1 cellular context compared by ENCODE assay signal in the genomic region with DNA sequence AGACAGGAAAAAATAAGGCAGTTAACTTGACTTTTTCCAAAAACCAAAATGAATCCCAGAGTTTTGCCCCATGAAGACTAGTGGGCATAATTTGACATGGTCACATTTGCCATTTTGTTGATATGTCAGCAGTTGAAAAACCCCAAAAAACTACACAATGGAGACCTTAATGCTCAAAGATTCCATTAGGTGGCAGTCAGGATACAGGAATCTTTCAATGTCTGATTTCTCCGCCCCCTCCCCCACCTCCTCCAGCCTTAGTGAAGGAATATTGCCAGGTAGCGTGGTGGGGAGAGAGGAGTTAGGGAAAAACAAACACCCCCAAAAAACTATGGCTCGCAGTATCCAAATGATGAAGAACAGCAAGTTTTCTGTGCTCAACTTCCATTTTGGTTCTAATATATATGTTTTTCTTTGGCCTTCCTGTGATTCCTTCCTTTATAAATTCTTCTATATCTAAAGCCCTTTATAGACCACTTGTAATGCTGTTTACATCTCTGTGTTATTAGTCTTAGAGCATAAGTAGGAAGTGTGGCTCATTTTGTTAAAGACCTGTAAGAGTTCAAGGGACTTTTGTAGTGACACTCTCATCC.
TF ChIP-seq lines count a peak whose summit lies in the region.

No MANE protein-coding gene starts in this region.

TF ChIP-seq in GM12878, 131 proteins besides CTCF, POLR2A, EP300 and RAD21 (continued from another document and continues in another):
- TF ChIP-seq EGR1 (IDR thresholded peaks at IDR 0.05; ENCODE audit: borderline replicate concordance in 1 of 2, low read depth in 2 of 2, low read length in 2 of 2): peak in 1 of 2 experiments; percentile 40; a peak in 1 of 3 replicates
- TF ChIP-seq SMC3 (IDR thresholded peaks at IDR 0.05; ENCODE audit: borderline replicate concordance, low read length): peak; percentile 90
- TF ChIP-seq, protein P1, sequence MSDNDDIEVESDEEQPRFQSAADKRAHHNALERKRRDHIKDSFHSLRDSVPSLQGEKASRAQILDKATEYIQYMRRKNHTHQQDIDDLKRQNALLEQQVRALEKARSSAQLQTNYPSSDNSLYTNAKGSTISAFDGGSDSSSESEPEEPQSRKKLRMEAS (IDR thresholded peaks at IDR 0.05; ENCODE audit: low read depth, low read length): no peak
- TF ChIP-seq FOXK2 (IDR thresholded peaks at IDR 0.05): no peak
- peak; percentile 48; the same call in 1 of the 2 replicates for TF ChIP-seq FOXM1 (IDR thresholded peaks at IDR 0.05; ENCODE audit: low read depth, low read length)
- TF ChIP-seq ZSCAN29 (IDR thresholded peaks at IDR 0.05): no peak
- 0 out of 2 replicates have a peak, but pooled peaks have one; percentile 37 for TF ChIP-seq RELB (IDR thresholded peaks at IDR 0.05; ENCODE audit: low read depth)
- TF ChIP-seq SPI1 (IDR thresholded peaks at IDR 0.05; ENCODE audit: borderline replicate concordance, insufficient read depth, low read depth, low read length): no peak
- TF ChIP-seq RUNX3 (IDR thresholded peaks at IDR 0.05; ENCODE audit: low read length): peak; percentile 28; the same call in 1 of the 2 replicates
- no peak for TF ChIP-seq CEBPZ (IDR thresholded peaks at IDR 0.05; ENCODE audit: low read depth, low read length)
- TF ChIP-seq YY1 (IDR thresholded peaks at IDR 0.05; ENCODE audit: low read depth, low read length): peak; percentile 80
- TF ChIP-seq SP1 (IDR thresholded peaks at IDR 0.05; ENCODE audit: low read depth, low read length): no peak
- TF ChIP-seq TAF1 (IDR thresholded peaks at IDR 0.05; ENCODE audit: borderline replicate concordance, low read depth, low read length): no peak
- no peak for TF ChIP-seq CREB1 (IDR thresholded peaks at IDR 0.05; ENCODE audit: low read depth)
- TF ChIP-seq BACH1 (IDR thresholded peaks at IDR 0.05; ENCODE audit: borderline replicate concordance): no peak
- TF ChIP-seq MTA3 (IDR thresholded peaks at IDR 0.05; ENCODE audit: borderline replicate concordance, low read length): no peak
- TF ChIP-seq GABPA (IDR thresholded peaks at IDR 0.05; ENCODE audit: low read depth): no peak
- TF ChIP-seq SREBF1 (IDR thresholded peaks at IDR 0.05; ENCODE audit: low read length): no peak
- TF ChIP-seq NBN (IDR thresholded peaks at IDR 0.05): no peak
- TF ChIP-seq, protein P2, sequence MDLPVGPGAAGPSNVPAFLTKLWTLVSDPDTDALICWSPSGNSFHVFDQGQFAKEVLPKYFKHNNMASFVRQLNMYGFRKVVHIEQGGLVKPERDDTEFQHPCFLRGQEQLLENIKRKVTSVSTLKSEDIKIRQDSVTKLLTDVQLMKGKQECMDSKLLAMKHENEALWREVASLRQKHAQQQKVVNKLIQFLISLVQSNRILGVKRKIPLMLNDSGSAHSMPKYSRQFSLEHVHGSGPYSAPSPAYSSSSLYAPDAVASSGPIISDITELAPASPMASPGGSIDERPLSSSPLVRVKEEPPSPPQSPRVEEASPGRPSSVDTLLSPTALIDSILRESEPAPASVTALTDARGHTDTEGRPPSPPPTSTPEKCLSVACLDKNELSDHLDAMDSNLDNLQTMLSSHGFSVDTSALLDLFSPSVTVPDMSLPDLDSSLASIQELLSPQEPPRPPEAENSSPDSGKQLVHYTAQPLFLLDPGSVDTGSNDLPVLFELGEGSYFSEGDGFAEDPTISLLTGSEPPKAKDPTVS (IDR thresholded peaks at IDR 0.05; ENCODE audit: low read depth, low read length): no peak
- peak; percentile 62; the same call in 1 of the 2 replicates for TF ChIP-seq CHD2 (IDR thresholded peaks at IDR 0.05; ENCODE audit: borderline replicate concordance, low read depth, low read length)
- TF ChIP-seq LARP7 (IDR thresholded peaks at IDR 0.05): no peak
- no peak for TF ChIP-seq BMI1 (IDR thresholded peaks at IDR 0.05; ENCODE audit: borderline replicate concordance)
- TF ChIP-seq STAT3 (IDR thresholded peaks at IDR 0.05; ENCODE audit: low read depth, low read length): peak; percentile 47; the same call in 1 of the 2 replicates
- TF ChIP-seq, protein P3, sequence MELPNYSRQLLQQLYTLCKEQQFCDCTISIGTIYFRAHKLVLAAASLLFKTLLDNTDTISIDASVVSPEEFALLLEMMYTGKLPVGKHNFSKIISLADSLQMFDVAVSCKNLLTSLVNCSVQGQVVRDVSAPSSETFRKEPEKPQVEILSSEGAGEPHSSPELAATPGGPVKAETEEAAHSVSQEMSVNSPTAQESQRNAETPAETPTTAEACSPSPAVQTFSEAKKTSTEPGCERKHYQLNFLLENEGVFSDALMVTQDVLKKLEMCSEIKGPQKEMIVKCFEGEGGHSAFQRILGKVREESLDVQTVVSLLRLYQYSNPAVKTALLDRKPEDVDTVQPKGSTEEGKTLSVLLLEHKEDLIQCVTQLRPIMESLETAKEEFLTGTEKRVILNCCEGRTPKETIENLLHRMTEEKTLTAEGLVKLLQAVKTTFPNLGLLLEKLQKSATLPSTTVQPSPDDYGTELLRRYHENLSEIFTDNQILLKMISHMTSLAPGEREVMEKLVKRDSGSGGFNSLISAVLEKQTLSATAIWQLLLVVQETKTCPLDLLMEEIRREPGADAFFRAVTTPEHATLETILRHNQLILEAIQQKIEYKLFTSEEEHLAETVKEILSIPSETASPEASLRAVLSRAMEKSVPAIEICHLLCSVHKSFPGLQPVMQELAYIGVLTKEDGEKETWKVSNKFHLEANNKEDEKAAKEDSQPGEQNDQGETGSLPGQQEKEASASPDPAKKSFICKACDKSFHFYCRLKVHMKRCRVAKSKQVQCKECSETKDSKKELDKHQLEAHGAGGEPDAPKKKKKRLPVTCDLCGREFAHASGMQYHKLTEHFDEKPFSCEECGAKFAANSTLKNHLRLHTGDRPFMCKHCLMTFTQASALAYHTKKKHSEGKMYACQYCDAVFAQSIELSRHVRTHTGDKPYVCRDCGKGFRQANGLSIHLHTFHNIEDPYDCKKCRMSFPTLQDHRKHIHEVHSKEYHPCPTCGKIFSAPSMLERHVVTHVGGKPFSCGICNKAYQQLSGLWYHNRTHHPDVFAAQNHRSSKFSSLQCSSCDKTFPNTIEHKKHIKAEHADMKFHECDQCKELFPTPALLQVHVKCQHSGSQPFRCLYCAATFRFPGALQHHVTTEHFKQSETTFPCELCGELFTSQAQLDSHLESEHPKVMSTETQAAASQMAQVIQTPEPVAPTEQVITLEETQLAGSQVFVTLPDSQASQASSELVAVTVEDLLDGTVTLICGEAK (IDR thresholded peaks at IDR 0.05; ENCODE audit: borderline replicate concordance): no peak
- TF ChIP-seq MEF2A (IDR thresholded peaks at IDR 0.05; ENCODE audit: insufficient read depth, low read depth, low read length): no peak
- TF ChIP-seq RELA (IDR thresholded peaks at IDR 0.05; ENCODE audit: borderline replicate concordance, partially characterized antibody): no peak
- TF ChIP-seq BRCA1 (IDR thresholded peaks at IDR 0.05; ENCODE audit: low read depth, low read length): no peak
- no peak for TF ChIP-seq CBX3 (IDR thresholded peaks at IDR 0.05; ENCODE audit: borderline replicate concordance, low read depth)
- 0 out of 4 replicates have a peak, but pooled peaks of 1 of the 2 experiments have one; percentile 20 for TF ChIP-seq BHLHE40 (IDR thresholded peaks at IDR 0.05; ENCODE audit: borderline replicate concordance in 1 of 2, low read depth in 2 of 2, low read length in 1 of 2)
- TF ChIP-seq EED (IDR thresholded peaks at IDR 0.05; ENCODE audit: low read depth): peak; percentile 52; the same call in 1 of the 2 replicates
- no peak for TF ChIP-seq HCFC1 (IDR thresholded peaks at IDR 0.05; ENCODE audit: low read length)
- TF ChIP-seq TBL1XR1 (IDR thresholded peaks at IDR 0.05; ENCODE audit: low read depth, low read length): no peak
- no peak for TF ChIP-seq STAT1 (conservative IDR thresholded peaks at IDR 0.05)
- no peak for TF ChIP-seq PAX8 (IDR thresholded peaks at IDR 0.05)
- no peak for TF ChIP-seq KAT2A (conservative IDR thresholded peaks at IDR 0.05; ENCODE audit: control insufficient read depth, low read depth, low read length)
- TF ChIP-seq SREBF2 (IDR thresholded peaks at IDR 0.05; ENCODE audit: low read length): no peak
- no peak for TF ChIP-seq SUZ12 (IDR thresholded peaks at IDR 0.05; ENCODE audit: unreplicated experiment)
- no peak for TF ChIP-seq IKZF1 (conservative IDR thresholded peaks at IDR 0.05)
- no peak for TF ChIP-seq POU2F2 (IDR thresholded peaks at IDR 0.05; ENCODE audit: borderline replicate concordance, low read depth, low read length)
- TF ChIP-seq, protein P4, sequence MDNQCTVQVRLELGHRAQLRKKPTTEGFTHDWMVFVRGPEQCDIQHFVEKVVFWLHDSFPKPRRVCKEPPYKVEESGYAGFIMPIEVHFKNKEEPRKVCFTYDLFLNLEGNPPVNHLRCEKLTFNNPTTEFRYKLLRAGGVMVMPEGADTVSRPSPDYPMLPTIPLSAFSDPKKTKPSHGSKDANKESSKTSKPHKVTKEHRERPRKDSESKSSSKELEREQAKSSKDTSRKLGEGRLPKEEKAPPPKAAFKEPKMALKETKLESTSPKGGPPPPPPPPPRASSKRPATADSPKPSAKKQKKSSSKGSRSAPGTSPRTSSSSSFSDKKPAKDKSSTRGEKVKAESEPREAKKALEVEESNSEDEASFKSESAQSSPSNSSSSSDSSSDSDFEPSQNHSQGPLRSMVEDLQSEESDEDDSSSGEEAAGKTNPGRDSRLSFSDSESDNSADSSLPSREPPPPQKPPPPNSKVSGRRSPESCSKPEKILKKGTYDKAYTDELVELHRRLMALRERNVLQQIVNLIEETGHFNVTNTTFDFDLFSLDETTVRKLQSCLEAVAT (IDR thresholded peaks at IDR 0.05): 0 out of 2 replicates have a peak, but pooled peaks have one; percentile 46
- TF ChIP-seq ZNF24 (IDR thresholded peaks at IDR 0.05): peak; percentile 47; the same call in 1 of the 2 replicates
- no peak for TF ChIP-seq ZNF622 (IDR thresholded peaks at IDR 0.05)
- TF ChIP-seq ZZZ3 (IDR thresholded peaks at IDR 0.05; ENCODE audit: control insufficient read depth, insufficient read length, low read depth): no peak
- no peak for TF ChIP-seq ETV6 (conservative IDR thresholded peaks at IDR 0.05 in 1 of 2, IDR thresholded peaks at IDR 0.05 in 1 of 2; ENCODE audit: borderline replicate concordance in 1 of 2, low read depth in 1 of 2)
- no peak for TF ChIP-seq E2F8 (IDR thresholded peaks at IDR 0.05; ENCODE audit: low read depth, partially characterized antibody)
- TF ChIP-seq NR2C1 (IDR thresholded peaks at IDR 0.05): no peak
- no peak for TF ChIP-seq IRF5 (IDR thresholded peaks at IDR 0.05; ENCODE audit: borderline replicate concordance)
- TF ChIP-seq RBBP5 (conservative IDR thresholded peaks at IDR 0.05): no peak
